Comparison of ENCODE assay signal across 22 cellular contexts in genomic region chr9:114080195-114080772, GRCh38. TPM values are rescaled to one million over a fixed set of nuclear protein-coding genes. Genes with fewer than 3 reads are reported as not detected.
DNase-seq lines count a peak whose midpoint lies in the region; ATAC-seq, FAIRE-seq and TF ChIP-seq lines count a peak whose summit lies in the region.
"Had no signal": no experiment of that assay in that cellular context is flagged by ENCODE, and none has a peak within 500 bp of the region (broad histone marks: within the 10 kb centered on the region; RNA-seq: fewer than 3 reads in every experiment).

No MANE protein-coding gene starts in this region.

- CTCF ChIA-PET in HepG2 (lab: Yijun Ruan, JAX; ENCODE audit: low intra/inter-chr PET ratio, low total read pairs) = no interaction called here

- H3K27me3 ChIP-seq in duodenal mucosa (ENCODE audit: control insufficient read depth in 1 of 2, insufficient read depth in 2 of 2, low read length in 2 of 2) (peaks cover 0 to 2% of the 10 kb centered on the region in 2 donors), HepG2 (ENCODE audit: control insufficient read depth in 1 of 2, insufficient read depth in 2 of 2, low read length in 2 of 2) (no peaks in the 10 kb centered on the region; a peak in 1 of 5 replicates)
- H3K27me3 ChIP-seq: SJSA1 had no signal

- TF ChIP-seq CTCF in C4-2B (conservative IDR thresholded peaks at IDR 0.05) = no peak
- TF ChIP-seq CTCF in HepG2 (CRISPR knock-in tag; IDR thresholded peaks at IDR 0.05) = no peak
- no peak for TF ChIP-seq CTCF in progenitor cell of endocrine pancreas (IDR thresholded peaks at IDR 0.05; ENCODE audit: unreplicated experiment)
- TF ChIP-seq CTCF in GM13977 (IDR thresholded peaks at IDR 0.05; ENCODE audit: extremely low read depth, insufficient read depth, missing control alignments) = no peak

- H3K36me3 ChIP-seq in duodenal mucosa (ENCODE audit: control insufficient read depth in 1 of 2, insufficient read depth in 2 of 2, low read length in 2 of 2) (no peaks in the 10 kb centered on the region), HepG2 (replicated peaks in 1 of 2; ENCODE audit: control insufficient read depth in 1 of 2, insufficient read depth in 2 of 2, low read length in 2 of 2) (peaks cover 8 to 11% of the 10 kb centered on the region in 2 experiments; a peak in 4 of 5 replicates)
- H3K36me3 ChIP-seq: HAP-1, SJSA1 had no signal

- H3K9me3 Mint-ChIP-seq in progenitor cell of endocrine pancreas (ENCODE audit: low read depth) = peaks cover 7% of the 10 kb centered on the region
- H3K9me3 Mint-ChIP-seq in activated T-helper 1 cell treated with anti-CD3 and anti-CD28 coated beads, Interleukin-12 subunit alpha, Interleukin-12 subunit beta, Interleukin-2, Interleukin-4 antibody, amounts not matched to agents 30 ng/mL and 10 ng/mL and 1 ng/mL, durations not matched to agents 14 hours and 24 hours and 36 hours = no peaks in the 10 kb centered on the region
- H3K9me3 Mint-ChIP-seq: CD14-positive monocyte had no signal

- FAIRE-seq in HepG2 (lab: Jason Lieb, UNC) = no peak

- intact Hi-C loops in HepG2 (cut with micrococcal nuclease; ENCODE audit: unreplicated experiment) = loop anchor here (5.0 kb wide), 1 partner anchor 187 kb away; no protein-coding TSS in a partner anchor
- intact Hi-C loops in activated T-helper 1 cell treated with anti-CD3 and anti-CD28 coated beads, Interleukin-12 subunit alpha, Interleukin-12 subunit beta, Interleukin-2, Interleukin-4 antibody, amounts not matched to agents 30 ng/mL and 10 ng/mL and 1 ng/mL, durations not matched to agents 14 hours and 24 hours and 36 hours (cut with micrococcal nuclease) = no loop called here

- peaks cover 38% of the 10 kb centered on the region for H3K79me2 ChIP-seq in HepG2 (ENCODE audit: insufficient read depth, low read length)

- H3K4me2 ChIP-seq in HepG2 (ENCODE audit: low read depth, low read length) = peak overlapping the region; percentile 81
- H3K4me2 ChIP-seq: PC-9 had no signal

- BruUV-seq in HepG2 (replicated peaks; lab: Mats Ljungman, UMichigan) = no TSS peak

- TF ChIP-seq EP300 in HepG2 (IDR thresholded peaks at IDR 0.05; ENCODE audit: low read depth in 2 of 2, low read length in 2 of 2) (no peak), HepG2 (CRISPR knock-in tag; IDR thresholded peaks at IDR 0.05; ENCODE audit: borderline replicate concordance) (no peak)

- TF ChIP-seq POLR2A in HepG2 (IDR thresholded peaks at IDR 0.05; ENCODE audit: insufficient read depth in 1 of 2, low read depth in 2 of 2, low read length in 2 of 2) = no peak

- H3K4me3 Mint-ChIP-seq in progenitor cell of endocrine pancreas (ENCODE audit: low read depth) = no peak overlapping the region
- H3K4me3 Mint-ChIP-seq in activated T-helper 1 cell treated with anti-CD3 and anti-CD28 coated beads, Interleukin-12 subunit alpha, Interleukin-12 subunit beta, Interleukin-2, Interleukin-4 antibody, amounts not matched to agents 30 ng/mL and 10 ng/mL and 1 ng/mL, durations not matched to agents 14 hours and 24 hours and 36 hours = no peak overlapping the region
- H3K4me3 Mint-ChIP-seq: CD14-positive monocyte, IgD-negative memory B cell had no signal

- H2AFZ ChIP-seq in HepG2 (ENCODE audit: low read length) = no peak overlapping the region
- H2AFZ ChIP-seq: PC-9 had no signal

- WGBS in HepG2 (ENCODE audit: low lambda C conversion rate) = 14% methylated on average over 5 of the region's 5 CpGs

- H3K9ac ChIP-seq in duodenal mucosa (ENCODE audit: low read depth in 1 of 2, low read length in 2 of 2) (no peak overlapping the region), HepG2 (ENCODE audit: insufficient read depth, low read depth, low read length) (peak overlapping the region; percentile 87)

- peak overlapping the region; percentile 98 for H3K27ac Mint-ChIP-seq in progenitor cell of endocrine pancreas
- H3K27ac Mint-ChIP-seq in activated T-helper 1 cell treated with anti-CD3 and anti-CD28 coated beads, Interleukin-12 subunit alpha, Interleukin-12 subunit beta, Interleukin-2, Interleukin-4 antibody, amounts not matched to agents 30 ng/mL and 10 ng/mL and 1 ng/mL, durations not matched to agents 14 hours and 24 hours and 36 hours = no peak overlapping the region
- H3K27ac Mint-ChIP-seq: CD14-positive monocyte, IgD-negative memory B cell had no signal

- H3K27ac ChIP-seq in C4-2B = peak overlapping the region; percentile 73
- H3K27ac ChIP-seq in duodenal mucosa (ENCODE audit: low read depth, low read length) = peak overlapping the region; percentile 50
- peak overlapping the region; percentile 98 for H3K27ac ChIP-seq in HepG2 (ENCODE audit: extremely low read length, insufficient read depth, low read length)
- H3K27ac ChIP-seq: PC-9, SJSA1 had no signal

- POLR2A ChIA-PET in HepG2 (lab: Yijun Ruan, JAX) = interaction anchor here (1.2 to 7.4 kb wide), 16 partner anchors 9 to 244 kb away, joined by 4 to 75 read pairs (median 18); partner anchors contain the start of genes COL27A1 and KIF12

- H3K36me3 Mint-ChIP-seq in progenitor cell of endocrine pancreas (ENCODE audit: insufficient read depth) = peaks cover 11% of the 10 kb centered on the region
- H3K36me3 Mint-ChIP-seq in activated T-helper 1 cell treated with anti-CD3 and anti-CD28 coated beads, Interleukin-12 subunit alpha, Interleukin-12 subunit beta, Interleukin-2, Interleukin-4 antibody, amounts not matched to agents 30 ng/mL and 10 ng/mL and 1 ng/mL, durations not matched to agents 14 hours and 24 hours and 36 hours (ENCODE audit: low read depth) = no peaks in the 10 kb centered on the region
- H3K36me3 Mint-ChIP-seq: CD14-positive monocyte, IgD-negative memory B cell had no signal

- H3K4me1 ChIP-seq in duodenal mucosa (ENCODE audit: control insufficient read depth in 1 of 2, insufficient read depth in 2 of 2, low read length in 2 of 2) = peaks cover 32 to 52% of the 10 kb centered on the region in 2 donors
- H3K4me1 ChIP-seq in HepG2 (ENCODE audit: insufficient read depth, low read length) = peaks cover 78% of the 10 kb centered on the region
- H3K4me1 ChIP-seq: HAP-1 had no signal

- H3K9me3 ChIP-seq in duodenal mucosa (ENCODE audit: control insufficient read depth in 1 of 2, low read length in 2 of 2) = no peaks in the 10 kb centered on the region
- no peaks in the 10 kb centered on the region for H3K9me3 ChIP-seq in HepG2 (ENCODE audit: low read length)
- H3K9me3 ChIP-seq: HAP-1, SJSA1 had no signal

- DNase-seq in HepG2 (ENCODE audit: low spot score) (no peak), progenitor cell of endocrine pancreas (ENCODE audit: low spot score, unreplicated experiment) (no peak), GM13977 (ENCODE audit: low spot score) (no peak), glomerular visceral epithelial cell (ENCODE audit: extremely low spot score) (no peak), SW480 (ENCODE audit: low spot score) (no peak)
- DNase-seq in activated T-helper 1 cell treated with anti-CD3 and anti-CD28 coated beads, Interleukin-12 subunit alpha, Interleukin-12 subunit beta, Interleukin-2, Interleukin-4 antibody, amounts not matched to agents 30 ng/mL and 10 ng/mL and 1 ng/mL, durations not matched to agents 14 hours and 24 hours and 36 hours (ENCODE audit: low spot score) = no peak
- DNase-seq: COR-L47, DMS79, Kasumi-1, NCI-H1105 treated with DMSO at 0.1 percent for 48 hours, NCI-H187 treated with DMSO at 0.1 percent for 48 hours, NCI-H446 treated with DMSO at 0.1 percent for 48 hours, NCI-H774, PC-9 had no signal

- ATAC-seq in HepG2 = peak; percentile 7

- in situ Hi-C loops in HepG2 (cut with HindIII; ENCODE audit: extremely low pct_ligation_motif_present, low pct_unique_long_range_greater_than_20kb) = no loop called here
- in situ Hi-C loops in GM13977 (cut with MboI; ENCODE audit: low pct_unique_long_range_greater_than_20kb, low sequenced_read_pairs, unreplicated experiment) = no loop called here

- no peaks in the 10 kb centered on the region for H3K27me3 Mint-ChIP-seq in progenitor cell of endocrine pancreas
- no peaks in the 10 kb centered on the region for H3K27me3 Mint-ChIP-seq in activated T-helper 1 cell treated with anti-CD3 and anti-CD28 coated beads, Interleukin-12 subunit alpha, Interleukin-12 subunit beta, Interleukin-2, Interleukin-4 antibody, amounts not matched to agents 30 ng/mL and 10 ng/mL and 1 ng/mL, durations not matched to agents 14 hours and 24 hours and 36 hours (ENCODE audit: insufficient read depth)

- H4K20me1 ChIP-seq in HepG2 (ENCODE audit: insufficient read depth, low read length) = peaks cover 13% of the 10 kb centered on the region

- peaks cover 74% of the 10 kb centered on the region for H3K4me1 Mint-ChIP-seq in progenitor cell of endocrine pancreas (ENCODE audit: low read depth)
- H3K4me1 Mint-ChIP-seq in activated T-helper 1 cell treated with anti-CD3 and anti-CD28 coated beads, Interleukin-12 subunit alpha, Interleukin-12 subunit beta, Interleukin-2, Interleukin-4 antibody, amounts not matched to agents 30 ng/mL and 10 ng/mL and 1 ng/mL, durations not matched to agents 14 hours and 24 hours and 36 hours (ENCODE audit: low read depth) = no peaks in the 10 kb centered on the region

- H3K4me3 ChIP-seq in duodenal mucosa (ENCODE audit: low read depth in 1 of 2, low read length in 2 of 2) (no peak overlapping the region), HepG2 (replicated peaks in 1 of 3; ENCODE audit: insufficient read depth in 1 of 3, low read depth in 2 of 3, low read length in 3 of 3) (peak overlapping the region in 2 of 3 experiments; percentile 9 to 47; a peak in 2 of 6 replicates)
- H3K4me3 ChIP-seq: HAP-1, PC-9, SJSA1 had no signal

- no peak for TF ChIP-seq RAD21 in HepG2 (CRISPR knock-in tag; IDR thresholded peaks at IDR 0.05)

RNA-seq across cellular contexts. Expression of gene AMBP, which starts 2.2 kb away (rescaled TPM):
- total RNA-seq in HepG2 (2016; rRNA removed; fragmentation: Illumina TruSeq; extraction: Trizol) (612 and 1,510 TPM in 2 replicates), progenitor cell of endocrine pancreas (678 and 717 TPM in 2 replicates)
- total RNA-seq in HepG2 (2016; cell fraction: cytosol; rRNA removed; fragmentation: Illumina TruSeq; extraction: Trizol; ENCODE audit: low read depth) = 264 and 266 TPM in 2 replicates
- 610 and 1,558 TPM in 2 replicates for total RNA-seq in HepG2 (2016; cell fraction: insoluble cytoplasmic fraction; rRNA removed; fragmentation: Illumina TruSeq; extraction: Trizol)
- total RNA-seq in HepG2 (2016; cell fraction: membrane; rRNA removed; fragmentation: Illumina TruSeq; extraction: Trizol) = 284 and 296 TPM in 2 replicates
- total RNA-seq in HepG2 (2016; cell fraction: nucleus; rRNA removed; fragmentation: Illumina TruSeq; extraction: Trizol) = 1,103 and 1,244 TPM in 2 replicates
- 2,580 and 3,919 TPM in 2 replicates for polyA plus RNA-seq in HepG2 (2011; rRNA removed)
- polyA plus RNA-seq in HepG2 (2011; cell fraction: cytosol; rRNA removed) = 3,676 and 4,547 TPM in 2 replicates
- 1,589 and 2,063 TPM in 2 replicates for polyA plus RNA-seq in HepG2 (2011; cell fraction: nucleus; rRNA removed)
- 2,894 and 3,165 TPM in 2 replicates for polyA plus RNA-seq in HepG2 (2012)
- 305 and 334 TPM in 2 replicates for polyA plus RNA-seq in HepG2 (2016; cell fraction: cytosol; fragmentation: Illumina TruSeq; extraction: Trizol; ENCODE audit: low read depth)
- 674 and 676 TPM in 2 replicates for polyA plus RNA-seq in HepG2 (2016; cell fraction: insoluble cytoplasmic fraction; fragmentation: Illumina TruSeq; extraction: Trizol; ENCODE audit: low read depth)
- polyA plus RNA-seq in HepG2 (2016; cell fraction: membrane; fragmentation: Illumina TruSeq; extraction: Trizol; ENCODE audit: low read depth) = 279 and 293 TPM in 2 replicates
- polyA plus RNA-seq in HepG2 (2016; cell fraction: nucleus; fragmentation: Illumina TruSeq; extraction: Trizol; ENCODE audit: insufficient read depth, low read depth) = 2,037 and 2,236 TPM in 2 replicates
- 0.72 and 924 TPM in 2 replicates for polyA minus RNA-seq in HepG2 (2011; rRNA and poly(A)+ RNA removed; ENCODE audit: low replicate concordance)
- polyA minus RNA-seq in HepG2 (2011; cell fraction: cytosol; rRNA and poly(A)+ RNA removed) = 612 and 1,026 TPM in 2 replicates
- 323 and 565 TPM in 2 replicates for polyA minus RNA-seq in HepG2 (2011; cell fraction: nucleus; rRNA and poly(A)+ RNA removed)
- total RNA-seq in activated T-helper 1 cell treated with anti-CD3 and anti-CD28 coated beads, Interleukin-12 subunit alpha, Interleukin-12 subunit beta, Interleukin-2, Interleukin-4 antibody, amounts not matched to agents 30 ng/mL and 10 ng/mL and 1 ng/mL, durations not matched to agents 14 hours and 24 hours and 36 hours = not detected in 2 replicates
- total RNA-seq: A673, PC-9 had no signal
- polyA plus RNA-seq: CD14-positive monocyte, IgD-negative memory B cell had no signal

RNA-seq across cellular contexts. Expression of gene KIF12, which starts 18.8 kb away (rescaled TPM):
- total RNA-seq in HepG2 (2016; rRNA removed; fragmentation: Illumina TruSeq; extraction: Trizol) (0.81 and 1.8 TPM in 2 replicates), progenitor cell of endocrine pancreas (166 and 176 TPM in 2 replicates)
- 0.61 and 1.1 TPM in 2 replicates for total RNA-seq in HepG2 (2016; cell fraction: cytosol; rRNA removed; fragmentation: Illumina TruSeq; extraction: Trizol; ENCODE audit: low read depth)
- total RNA-seq in HepG2 (2016; cell fraction: insoluble cytoplasmic fraction; rRNA removed; fragmentation: Illumina TruSeq; extraction: Trizol) = 0.94 and 1.8 TPM in 2 replicates
- 0.19 and 0.38 TPM in 2 replicates for total RNA-seq in HepG2 (2016; cell fraction: membrane; rRNA removed; fragmentation: Illumina TruSeq; extraction: Trizol)
- total RNA-seq in HepG2 (2016; cell fraction: nucleus; rRNA removed; fragmentation: Illumina TruSeq; extraction: Trizol) = 2.7 and 3.5 TPM in 2 replicates
- polyA plus RNA-seq in HepG2 (2011; rRNA removed) = 12.5 and 14.8 TPM in 2 replicates
- polyA plus RNA-seq in HepG2 (2011; cell fraction: cytosol; rRNA removed) = 1.6 and 3.1 TPM in 2 replicates
- 155 and 222 TPM in 2 replicates for polyA plus RNA-seq in HepG2 (2011; cell fraction: nucleus; rRNA removed)
- polyA plus RNA-seq in HepG2 (2012) = 6.2 and 7.2 TPM in 2 replicates
- polyA plus RNA-seq in HepG2 (2016; cell fraction: cytosol; fragmentation: Illumina TruSeq; extraction: Trizol; ENCODE audit: low read depth) = 0.14 and 0.26 TPM in 2 replicates
- polyA plus RNA-seq in HepG2 (2016; cell fraction: insoluble cytoplasmic fraction; fragmentation: Illumina TruSeq; extraction: Trizol; ENCODE audit: low read depth) = 0.92 and 0.93 TPM in 2 replicates
- polyA plus RNA-seq in HepG2 (2016; cell fraction: membrane; fragmentation: Illumina TruSeq; extraction: Trizol; ENCODE audit: low read depth) = 0.17 TPM in 1 of 2 replicates, not detected in the other
- 8.0 and 11.0 TPM in 2 replicates for polyA plus RNA-seq in HepG2 (2016; cell fraction: nucleus; fragmentation: Illumina TruSeq; extraction: Trizol; ENCODE audit: insufficient read depth, low read depth)
- polyA minus RNA-seq in HepG2 (2011; rRNA and poly(A)+ RNA removed; ENCODE audit: low replicate concordance) = 6.7 TPM in 1 of 2 replicates, not detected in the other
- polyA minus RNA-seq in HepG2 (2011; cell fraction: cytosol; rRNA and poly(A)+ RNA removed) = 1.1 and 1.3 TPM in 2 replicates
- polyA minus RNA-seq in HepG2 (2011; cell fraction: nucleus; rRNA and poly(A)+ RNA removed) = 11.6 and 13.7 TPM in 2 replicates
- total RNA-seq in activated T-helper 1 cell treated with anti-CD3 and anti-CD28 coated beads, Interleukin-12 subunit alpha, Interleukin-12 subunit beta, Interleukin-2, Interleukin-4 antibody, amounts not matched to agents 30 ng/mL and 10 ng/mL and 1 ng/mL, durations not matched to agents 14 hours and 24 hours and 36 hours = not detected in 2 replicates
- total RNA-seq: A673, HT1080, PC-9 had no signal
- polyA plus RNA-seq: CD14-positive monocyte, IgD-negative memory B cell had no signal

Comparison
In these comparisons a context has a peak if more than half of its experiments do, and no peak if none do; other contexts are left out.
1. H3K4me3 ChIP-seq: peak in HepG2 (2 of 3); none in duodenal mucosa (0 of 2).
2. RNA of gene AMBP, which starts 2.2 kb away (total RNA-seq): 264 to 1,558 TPM in HepG2 and 678 to 717 TPM in progenitor cell of endocrine pancreas; not detected in activated T-helper 1 cell treated with anti-CD3 and anti-CD28 coated beads, Interleukin-12 subunit alpha, Interleukin-12 subunit beta, Interleukin-2, Interleukin-4 antibody, amounts not matched to agents 30 ng/mL and 10 ng/mL and 1 ng/mL, durations not matched to agents 14 hours and 24 hours and 36 hours; every median in the first group is over 100 times any median in the second.
3. RNA of gene KIF12, which starts 18.8 kb away (total RNA-seq): 166 to 176 TPM in progenitor cell of endocrine pancreas; 0.19 to 3.5 TPM in HepG2 and not detected in activated T-helper 1 cell treated with anti-CD3 and anti-CD28 coated beads, Interleukin-12 subunit alpha, Interleukin-12 subunit beta, Interleukin-2, Interleukin-4 antibody, amounts not matched to agents 30 ng/mL and 10 ng/mL and 1 ng/mL, durations not matched to agents 14 hours and 24 hours and 36 hours; every median in the first group is over 10 times any median in the second.
4. Peak in every context shown above with its lines, with median percentiles within 50 percentile points of each other: H3K27ac ChIP-seq.